Comparison of ENCODE assay signal across 18 cellular contexts in the genomic region with DNA sequence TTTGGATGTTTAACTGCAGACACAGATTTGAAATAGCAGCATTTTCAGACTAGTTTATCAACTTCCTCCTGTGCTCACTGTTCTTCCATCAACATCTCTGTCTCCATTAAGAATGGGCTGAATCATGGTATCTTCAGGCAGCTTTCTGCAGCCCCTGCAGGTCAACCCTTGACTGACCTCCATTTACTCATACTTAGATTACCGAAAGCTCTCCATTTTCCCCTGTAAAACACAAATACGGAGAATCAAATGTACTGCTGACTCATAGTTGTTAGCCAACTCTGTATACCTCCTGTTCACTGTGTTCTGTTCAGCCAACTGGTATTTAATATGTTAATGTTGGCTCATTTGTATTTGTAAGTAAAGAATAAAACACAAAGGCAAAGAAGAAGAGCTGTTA.
A peak's percentile ranks its signal among the peaks of the same experiment; 100 is the strongest.
DNase-seq lines count a peak whose midpoint lies in the region; ATAC-seq and TF ChIP-seq lines count a peak whose summit lies in the region.
"Had no signal": no experiment of that assay in that cellular context is flagged by ENCODE, and none has a peak within 500 bp of the region (broad histone marks: within the 10 kb centered on the region; RNA-seq: fewer than 3 reads in every experiment).

No MANE protein-coding gene starts in this region.

- H3K27ac Mint-ChIP-seq in WTC11: peak overlapping the region; percentile 78; the same call in 1 of the 2 replicates
- no peak overlapping the region for H3K27ac Mint-ChIP-seq in activated naive CD4-positive, alpha-beta T cell treated with anti-CD3 and anti-CD28 coated beads for 36 hours
- H3K27ac Mint-ChIP-seq: activated CD8-positive, alpha-beta memory T cell treated with anti-CD3 and anti-CD28 coated beads, Interleukin-2, amount 10 ng/mL, durations not matched to agents 7 days and 5 days; activated naive CD8-positive, alpha-beta T cell treated with anti-CD3 and anti-CD28 coated beads, Interleukin-2, amount 10 ng/mL, durations not matched to agents 7 days and 5 days had no signal

- no peak overlapping the region for H3K9ac ChIP-seq in HUES64 (ENCODE audit: low read depth, low read length)

- H3K4me3 Mint-ChIP-seq in WTC11: no peak overlapping the region
- no peak overlapping the region for H3K4me3 Mint-ChIP-seq in activated naive CD4-positive, alpha-beta T cell treated with anti-CD3 and anti-CD28 coated beads for 36 hours
- H3K4me3 Mint-ChIP-seq: activated CD8-positive, alpha-beta memory T cell treated with anti-CD3 and anti-CD28 coated beads, Interleukin-2, amount 10 ng/mL, durations not matched to agents 7 days and 5 days; activated naive CD8-positive, alpha-beta T cell treated with anti-CD3 and anti-CD28 coated beads, Interleukin-2, amount 10 ng/mL, durations not matched to agents 7 days and 5 days had no signal

- DNase-seq in A172 (ENCODE audit: low spot score) (peak; percentile 11), WTC11 (ENCODE audit: low spot score) (no peak), fibroblast of villous mesenchyme (ENCODE audit: low read depth) (peak; percentile 26), NCI-H1105 treated with DMSO at 0.1 percent for 48 hours (lab: John Stamatoyannopoulos, UW) (no peak), NCI-H2171 treated with DMSO at 0.1 percent for 48 hours (lab: John Stamatoyannopoulos, UW) (no peak)
- DNase-seq in activated naive CD4-positive, alpha-beta T cell treated with anti-CD3 and anti-CD28 coated beads for 36 hours: no peak
- DNase-seq: activated CD8-positive, alpha-beta memory T cell treated with anti-CD3 and anti-CD28 coated beads, Interleukin-2, amount 10 ng/mL, durations not matched to agents 7 days and 5 days; activated naive CD8-positive, alpha-beta T cell treated with anti-CD3 and anti-CD28 coated beads, Interleukin-2, amount 10 ng/mL, durations not matched to agents 7 days and 5 days; Calu3; head of caudate nucleus; left ventricle myocardium inferior; MG63; RPMI8226; stimulated activated CD8-positive, alpha-beta memory T cell treated with anti-CD3 and anti-CD28 coated beads, Interleukin-4, amount 100 ng/mL, for 48 hours; upper lobe of left lung had no signal

- H3K4me1 Mint-ChIP-seq in WTC11: peaks cover 21% of the 10 kb centered on the region
- no peaks in the 10 kb centered on the region for H3K4me1 Mint-ChIP-seq in activated naive CD4-positive, alpha-beta T cell treated with anti-CD3 and anti-CD28 coated beads for 36 hours (ENCODE audit: low read depth)
- H3K4me1 Mint-ChIP-seq: activated naive CD8-positive, alpha-beta T cell treated with anti-CD3 and anti-CD28 coated beads, Interleukin-2, amount 10 ng/mL, durations not matched to agents 7 days and 5 days had no signal

- WGBS in HUES64: 41% methylated on average over 2 of the region's 2 CpGs

- TF ChIP-seq CTCF in WTC11 (IDR thresholded peaks at IDR 0.05) (no peak), fibroblast of villous mesenchyme (IDR thresholded peaks at IDR 0.05; ENCODE audit: insufficient read depth, low read depth, low read length) (no peak)

- H3K36me3 Mint-ChIP-seq in WTC11: no peaks in the 10 kb centered on the region
- H3K36me3 Mint-ChIP-seq in activated naive CD4-positive, alpha-beta T cell treated with anti-CD3 and anti-CD28 coated beads for 36 hours (ENCODE audit: low read depth): no peaks in the 10 kb centered on the region
- H3K36me3 Mint-ChIP-seq: activated CD8-positive, alpha-beta memory T cell treated with anti-CD3 and anti-CD28 coated beads, Interleukin-2, amount 10 ng/mL, durations not matched to agents 7 days and 5 days; activated naive CD8-positive, alpha-beta T cell treated with anti-CD3 and anti-CD28 coated beads, Interleukin-2, amount 10 ng/mL, durations not matched to agents 7 days and 5 days had no signal

- H3K4me1 ChIP-seq in HUES64 (ENCODE audit: insufficient read depth, low read length): peaks cover 9% of the 10 kb centered on the region
- H3K4me1 ChIP-seq: left ventricle myocardium inferior, upper lobe of left lung had no signal

- peak overlapping the region; percentile 34 for H3K27ac ChIP-seq in HUES64 (ENCODE audit: low read depth, low read length)
- H3K27ac ChIP-seq: left ventricle myocardium inferior, neutrophil, upper lobe of left lung had no signal

- ATAC-seq in WTC11 (peak; percentile 67), GM21447 (IDR thresholded peaks at IDR 0.05; ENCODE audit: unreplicated experiment) (no peak)
- ATAC-seq: activated CD8-positive, alpha-beta memory T cell treated with anti-CD3 and anti-CD28 coated beads, Interleukin-2, amount 10 ng/mL, durations not matched to agents 7 days and 5 days had no signal

- no peaks in the 10 kb centered on the region for H3K27me3 ChIP-seq in HUES64 (ENCODE audit: insufficient read depth, low read length)
- H3K27me3 ChIP-seq: MG63, neutrophil, upper lobe of left lung had no signal

- H3K9me3 Mint-ChIP-seq in WTC11: no peaks in the 10 kb centered on the region
- no peaks in the 10 kb centered on the region for H3K9me3 Mint-ChIP-seq in activated naive CD4-positive, alpha-beta T cell treated with anti-CD3 and anti-CD28 coated beads for 36 hours
- H3K9me3 Mint-ChIP-seq: activated naive CD8-positive, alpha-beta T cell treated with anti-CD3 and anti-CD28 coated beads, Interleukin-2, amount 10 ng/mL, durations not matched to agents 7 days and 5 days had no signal

- H3K4me3 ChIP-seq in HUES64 (ENCODE audit: low read length): no peak overlapping the region
- H3K4me3 ChIP-seq in fibroblast of villous mesenchyme (ENCODE audit: low read depth, low read length): no peak overlapping the region
- H3K4me3 ChIP-seq: left ventricle myocardium inferior, MG63, upper lobe of left lung had no signal

- POLR2A ChIA-PET in WTC11 (lab: Charles Lee): no interaction called here

- no peaks in the 10 kb centered on the region for H3K36me3 ChIP-seq in HUES64 (ENCODE audit: insufficient read depth, low read length)
- H3K36me3 ChIP-seq: left ventricle myocardium inferior, MG63, neutrophil, upper lobe of left lung had no signal

- H3K27me3 Mint-ChIP-seq in WTC11 (ENCODE audit: low read depth): no peaks in the 10 kb centered on the region
- no peaks in the 10 kb centered on the region for H3K27me3 Mint-ChIP-seq in activated naive CD4-positive, alpha-beta T cell treated with anti-CD3 and anti-CD28 coated beads for 36 hours (ENCODE audit: low read depth)
- H3K27me3 Mint-ChIP-seq: activated CD8-positive, alpha-beta memory T cell treated with anti-CD3 and anti-CD28 coated beads, Interleukin-2, amount 10 ng/mL, durations not matched to agents 7 days and 5 days had no signal

- H3K9me3 ChIP-seq in HUES64 (ENCODE audit: insufficient read depth, low read depth, low read length): no peaks in the 10 kb centered on the region
- H3K9me3 ChIP-seq: left ventricle myocardium inferior, MG63, neutrophil, upper lobe of left lung had no signal

- intact Hi-C loops in activated naive CD4-positive, alpha-beta T cell treated with anti-CD3 and anti-CD28 coated beads for 36 hours (cut with micrococcal nuclease): loop anchor here (5.0 kb wide), 1 partner anchor 1328 kb away; no protein-coding TSS in a partner anchor

- CTCF ChIA-PET in WTC11 (lab: Charles Lee): interaction anchor here (0.5 to 1.2 kb wide), 3 partner anchors 52 to 1741 kb away, joined by 3 to 7 read pairs (median 3); no protein-coding TSS in a partner anchor
- CTCF ChIA-PET in activated naive CD4-positive, alpha-beta T cell treated with anti-CD3 and anti-CD28 coated beads for 36 hours (lab: Charles Lee): no interaction called here

TF ChIP-seq in WTC11, 78 proteins besides CTCF, POLR2A, EP300 and RAD21:
- TF ChIP-seq NFE2L1 (CRISPR knock-in tag; IDR thresholded peaks at IDR 0.05) (0 out of 2 replicates have a peak, but pooled peaks have one; percentile 21), MLX (CRISPR knock-in tag; IDR thresholded peaks at IDR 0.05) (no peak), STAT6 (CRISPR knock-in tag; conservative IDR thresholded peaks at IDR 0.05; ENCODE audit: low read depth) (no peak)
- TF ChIP-seq, protein P1, sequence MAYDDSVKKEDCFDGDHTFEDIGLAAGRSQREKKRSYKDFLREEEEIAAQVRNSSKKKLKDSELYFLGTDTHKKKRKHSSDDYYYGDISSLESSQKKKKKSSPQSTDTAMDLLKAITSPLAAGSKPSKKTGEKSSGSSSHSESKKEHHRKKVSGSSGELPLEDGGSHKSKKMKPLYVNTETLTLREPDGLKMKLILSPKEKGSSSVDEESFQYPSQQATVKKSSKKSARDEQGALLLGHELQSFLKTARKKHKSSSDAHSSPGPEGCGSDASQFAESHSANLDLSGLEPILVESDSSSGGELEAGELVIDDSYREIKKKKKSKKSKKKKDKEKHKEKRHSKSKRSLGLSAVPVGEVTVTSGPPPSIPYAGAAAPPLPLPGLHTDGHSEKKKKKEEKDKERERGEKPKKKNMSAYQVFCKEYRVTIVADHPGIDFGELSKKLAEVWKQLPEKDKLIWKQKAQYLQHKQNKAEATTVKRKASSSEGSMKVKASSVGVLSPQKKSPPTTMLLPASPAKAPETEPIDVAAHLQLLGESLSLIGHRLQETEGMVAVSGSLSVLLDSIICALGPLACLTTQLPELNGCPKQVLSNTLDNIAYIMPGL (CRISPR knock-in tag; IDR thresholded peaks at IDR 0.05): no peak
TF ChIP-seq in WTC11: peak in this region for 1.

Comparison
In these comparisons a context has a peak if more than half of its experiments do, and no peak if none do; other contexts are left out.
1. DNase-seq: peak in A172 (single experiment) and fibroblast of villous mesenchyme (single experiment); none in WTC11 (single experiment), activated naive CD4-positive, alpha-beta T cell treated with anti-CD3 and anti-CD28 coated beads for 36 hours (single experiment), NCI-H1105 treated with DMSO at 0.1 percent for 48 hours (single experiment) and NCI-H2171 treated with DMSO at 0.1 percent for 48 hours (single experiment).